Comparison of ENCODE assay signal across 8 cellular contexts in the genomic region with DNA sequence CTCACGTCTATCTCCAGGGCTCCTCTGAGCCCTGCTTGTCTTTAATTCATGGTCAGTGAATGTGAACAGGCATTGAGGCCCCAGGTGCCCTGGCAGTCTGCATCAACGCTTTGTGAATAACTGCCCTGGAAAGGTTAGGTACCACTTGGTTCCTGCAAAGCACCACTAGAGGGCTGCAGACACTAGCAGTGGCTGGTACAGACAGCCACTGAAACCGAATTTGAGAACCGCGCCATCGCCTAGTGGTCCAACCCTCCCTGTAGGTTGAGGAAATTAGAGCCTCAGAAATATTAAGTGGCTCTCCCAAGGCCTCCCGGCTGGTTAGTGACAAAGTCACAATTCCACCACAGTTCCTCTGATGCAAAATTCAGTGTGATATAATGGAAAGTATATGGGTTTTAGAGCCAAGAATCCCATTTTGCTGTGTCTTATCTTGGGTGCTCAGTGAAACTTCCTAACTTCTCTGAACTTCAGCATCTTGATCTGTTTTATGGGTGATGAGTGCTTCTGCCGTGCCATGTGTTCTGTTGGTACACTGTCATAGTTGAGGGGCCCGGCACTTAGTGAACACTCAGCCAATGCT. TPM values are rescaled to one million over a fixed set of nuclear protein-coding genes. Genes with fewer than 3 reads are reported as not detected.
A peak's percentile ranks its signal among the peaks of the same experiment; 100 is the strongest.
DNase-seq lines count a peak whose midpoint lies in the region; ATAC-seq and TF ChIP-seq lines count a peak whose summit lies in the region.

No MANE protein-coding gene starts in this region.

- intact Hi-C loops in activated B cell treated with CpG ODN at 0.5 μM for 24 hours (cut with micrococcal nuclease) = loop anchor here (1.0 kb wide), 4 partner anchors 132 to 395 kb away; no protein-coding TSS in a partner anchor

- DNase-seq in GM13976 (ENCODE audit: low spot score) = peak; percentile 65
- peak; percentile 78 for DNase-seq in NCI-H2107 treated with DMSO at 0.1 percent for 48 hours (lab: John Stamatoyannopoulos, UW; ENCODE audit: unreplicated experiment)
- peak; percentile 23 for DNase-seq in activated B cell treated with CpG ODN at 0.5 μM for 24 hours
- DNase-seq in cardiac fibroblast (ENCODE audit: low read depth in 2 of 2) = peak; percentile 83 to 87
- peak; percentile 70 for DNase-seq in kidney tubule cell (ENCODE audit: low spot score)
- DNase-seq in stimulated activated CD4-positive, alpha-beta T cell treated with anti-CD3 and anti-CD28 coated beads, Interleukin-4, amount 100 ng/mL, for 4 hours = peak; percentile 57 to 72

- H3K27me3 Mint-ChIP-seq in activated B cell treated with CpG ODN at 0.5 μM for 24 hours = peaks cover 11% of the 10 kb centered on the region

- no peaks in the 10 kb centered on the region for H3K4me1 Mint-ChIP-seq in activated B cell treated with CpG ODN at 0.5 μM for 24 hours

- no peaks in the 10 kb centered on the region for H3K36me3 Mint-ChIP-seq in activated B cell treated with CpG ODN at 0.5 μM for 24 hours (ENCODE audit: low read depth)

- in situ Hi-C loops in GM13976 (cut with MboI; ENCODE audit: low sequenced_read_pairs, unreplicated experiment) = no loop called here

- H3K27ac ChIP-seq in 22Rv1 = no peak overlapping the region

- CTCF ChIA-PET in activated B cell treated with CpG ODN at 0.5 μM for 24 hours (lab: Charles Lee) = interaction anchor here (1.9 to 2.7 kb wide), 4 partner anchors 131 to 398 kb away, joined by 5 to 18 read pairs (median 10); no protein-coding TSS in a partner anchor

- ATAC-seq in HG03039 (IDR thresholded peaks at IDR 0.05; ENCODE audit: unreplicated experiment) (peak; percentile 72), activated B cell treated with CpG ODN at 0.5 μM for 24 hours (ENCODE audit: low read depth) (peak; percentile 82)

- no peak overlapping the region for H3K4me3 ChIP-seq in cardiac fibroblast (replicated peaks in 1 of 2; ENCODE audit: low read depth in 2 of 2, low read length in 2 of 2)

- no peak overlapping the region for H3K4me3 Mint-ChIP-seq in activated B cell treated with CpG ODN at 0.5 μM for 24 hours

- no peaks in the 10 kb centered on the region for H3K9me3 Mint-ChIP-seq in activated B cell treated with CpG ODN at 0.5 μM for 24 hours

- POLR2A ChIA-PET in activated B cell treated with CpG ODN at 0.5 μM for 24 hours (lab: Charles Lee) = no interaction called here

- TF ChIP-seq CTCF in 22Rv1 (IDR thresholded peaks at IDR 0.05) = peak; percentile 99
- TF ChIP-seq CTCF in GM13976 (IDR thresholded peaks at IDR 0.05; ENCODE audit: borderline replicate concordance, control extremely low read depth, extremely low read depth, insufficient read depth, missing control alignments) = peak; percentile 70
- no peak for TF ChIP-seq CTCF in activated B cell treated with CpG ODN at 0.5 μM for 24 hours (IDR thresholded peaks at IDR 0.05)
- peak; percentile 97 for TF ChIP-seq CTCF in cardiac fibroblast (IDR thresholded peaks at IDR 0.05; ENCODE audit: low read depth, low read length)

- H3K27ac Mint-ChIP-seq in activated B cell treated with CpG ODN at 0.5 μM for 24 hours = no peak overlapping the region

RNA-seq across cellular contexts. Expression of gene BCL9, which starts 46.2 kb away (rescaled TPM):
- 13.0 and 15.4 TPM in 2 replicates for total RNA-seq in activated B cell treated with CpG ODN at 0.5 μM for 24 hours

Comparison
In these comparisons a context has a peak if more than half of its experiments do, and no peak if none do; other contexts are left out.
1. DNase-seq: peak in every context shown above with its lines; median percentile 85 in cardiac fibroblast; 78 in NCI-H2107 treated with DMSO at 0.1 percent for 48 hours; 70 in kidney tubule cell; 65 in GM13976; 64 in stimulated activated CD4-positive, alpha-beta T cell treated with anti-CD3 and anti-CD28 coated beads, Interleukin-4, amount 100 ng/mL, for 4 hours; 23 in activated B cell treated with CpG ODN at 0.5 μM for 24 hours.